24 cellular contexts compared by ENCODE assay signal in the genomic region with DNA sequence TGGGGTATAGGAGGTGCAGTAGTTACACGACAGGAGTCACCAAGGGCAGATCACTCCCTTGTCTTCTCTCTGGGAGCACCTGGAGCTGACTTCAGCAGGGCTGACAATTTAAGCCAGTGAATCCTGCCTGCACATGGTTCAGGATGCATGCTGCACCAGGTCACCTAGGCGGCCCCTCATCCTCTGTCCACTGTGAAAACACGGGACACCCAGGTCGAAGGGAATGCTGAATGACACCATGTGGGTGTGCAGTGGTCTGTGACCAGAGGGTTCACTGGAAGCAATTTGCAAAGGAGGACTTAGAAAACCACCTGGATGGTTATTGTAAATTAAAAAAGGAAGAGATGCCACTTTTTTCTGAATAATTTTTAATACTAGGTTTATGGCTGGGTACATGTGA.
"Had no signal": no experiment of that assay in that cellular context is flagged by ENCODE, and none has a peak within 500 bp of the region (broad histone marks: within the 10 kb centered on the region; RNA-seq: fewer than 3 reads in every experiment).

No MANE protein-coding gene starts in this region.

- H3K27ac ChIP-seq: hepatocyte, left lung, lower lobe of right lung, ovary, right atrium auricular region, right lobe of liver, stomach, testis, thyroid gland, transverse colon, vagina had no signal

- H3K4me3 ChIP-seq: hepatocyte, left lung, lower lobe of right lung, ovary, right atrium auricular region, right lobe of liver, smooth muscle cell, stomach, testis, thyroid gland, transverse colon, upper lobe of left lung, vagina had no signal

- H3K27me3 ChIP-seq: hepatocyte, left lung, ovary, right atrium auricular region, right lobe of liver, stomach, testis, thyroid gland, upper lobe of left lung, vagina had no signal

- H3K4me3 Mint-ChIP-seq: naive thymus-derived CD8-positive, alpha-beta T cell; stimulated activated naive B cell treated with anti-CD40 and anti-IgM and Interleukin-4, amounts not matched to agents 10 μg/mL and 1 μg/mL and 100 μg/mL, for 72 hours had no signal

- H3K9me3 ChIP-seq: left lung, lower lobe of right lung, ovary, right atrium auricular region, right lobe of liver, stomach, testis, thyroid gland, transverse colon, upper lobe of left lung, vagina had no signal

- H3K4me2 ChIP-seq: hepatocyte, smooth muscle cell had no signal

- H2AFZ ChIP-seq: hepatocyte had no signal

- H3K9me3 Mint-ChIP-seq: naive thymus-derived CD8-positive, alpha-beta T cell; stimulated activated naive B cell treated with anti-CD40 and anti-IgM and Interleukin-4, amounts not matched to agents 10 μg/mL and 1 μg/mL and 100 μg/mL, for 72 hours had no signal

- H3K36me3 ChIP-seq: left lung, lower lobe of right lung, ovary, right atrium auricular region, right lobe of liver, stomach, thyroid gland, transverse colon, upper lobe of left lung, vagina had no signal

- ATAC-seq: left cardiac atrium; left lung; lower lobe of right lung; naive thymus-derived CD8-positive, alpha-beta T cell; right lobe of liver; stimulated activated naive B cell treated with anti-CD40 and anti-IgM and Interleukin-4, amounts not matched to agents 10 μg/mL and 1 μg/mL and 100 μg/mL, for 72 hours; stimulated activated naive CD8-positive, alpha-beta T cell treated with anti-CD3 and anti-CD28 coated beads, Interleukin-15, Interleukin-2, amounts not matched to agents 100 U/mL and 50 U/mL, for 24 hours had no signal

- H3K36me3 Mint-ChIP-seq: naive thymus-derived CD8-positive, alpha-beta T cell; stimulated activated naive B cell treated with anti-CD40 and anti-IgM and Interleukin-4, amounts not matched to agents 10 μg/mL and 1 μg/mL and 100 μg/mL, for 72 hours had no signal

- DNase-seq: islet precursor cell; left cardiac atrium; left lung; lower lobe of right lung; mammary epithelial cell; mesenchymal stem cell; naive thymus-derived CD8-positive, alpha-beta T cell; ovary; right lobe of liver; stimulated activated CD4-positive, alpha-beta T cell treated with anti-CD3 and anti-CD28 coated beads, Interleukin-15, amount 100 ng/mL, for 24 hours; stimulated activated CD4-positive, alpha-beta T cell treated with anti-CD3 and anti-CD28 coated beads, Interleukin-2, amount 100 ng/mL, for 24 hours; stimulated activated CD4-positive, alpha-beta T cell treated with anti-CD3 and anti-CD28 coated beads, Interleukin-4, amount 100 ng/mL, for 1 hour; stimulated activated naive B cell treated with anti-CD40 and anti-IgM and Interleukin-4, amounts not matched to agents 10 μg/mL and 1 μg/mL and 100 μg/mL, for 72 hours; stimulated activated naive CD8-positive, alpha-beta T cell treated with anti-CD3 and anti-CD28 coated beads, Interleukin-15, Interleukin-2, amounts not matched to agents 100 U/mL and 50 U/mL, for 24 hours; stomach; testis; thyroid gland; transverse colon; upper lobe of left lung had no signal

- H3K27ac Mint-ChIP-seq: naive thymus-derived CD8-positive, alpha-beta T cell; progenitor cell of endocrine pancreas; stimulated activated naive B cell treated with anti-CD40 and anti-IgM and Interleukin-4, amounts not matched to agents 10 μg/mL and 1 μg/mL and 100 μg/mL, for 72 hours had no signal
